Comparison of ENCODE assay signal across 9 cellular contexts in the genomic region with DNA sequence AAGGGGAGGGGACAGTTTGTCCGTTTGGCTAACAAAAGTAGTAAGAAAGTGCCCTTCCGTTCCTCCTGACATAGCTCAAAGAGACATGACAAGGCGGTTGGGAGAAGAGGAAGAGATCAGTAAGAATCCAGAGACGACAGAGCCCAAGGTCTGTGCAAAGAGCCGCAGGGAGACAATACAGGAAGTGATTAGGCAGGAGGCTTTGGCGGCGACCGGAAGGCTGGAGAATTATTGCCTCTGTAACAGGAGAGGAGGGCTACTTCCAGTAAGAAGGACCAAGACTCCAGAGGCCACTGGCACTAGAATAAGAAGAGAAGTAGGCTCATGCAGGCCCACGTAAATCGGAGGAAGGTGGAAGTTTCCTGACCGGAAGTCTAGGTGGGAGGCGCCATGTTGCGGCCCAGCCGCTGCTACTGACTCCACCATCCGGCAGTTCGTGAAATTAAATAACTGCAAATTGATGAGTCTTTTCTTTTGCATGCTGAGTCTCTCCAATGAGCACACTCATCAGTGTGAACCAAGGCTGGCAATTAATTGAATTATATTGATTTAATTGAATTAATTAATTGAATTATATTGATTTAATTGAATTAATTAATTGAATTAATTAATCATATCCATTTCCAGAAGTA. TPM values are rescaled to one million over a fixed set of nuclear protein-coding genes. Genes with fewer than 3 reads are reported as not detected.
DNase-seq lines count a peak whose midpoint lies in the region; ATAC-seq, FAIRE-seq and TF ChIP-seq lines count a peak whose summit lies in the region.
"Had no signal": no experiment of that assay in that cellular context is flagged by ENCODE, and none has a peak within 500 bp of the region (broad histone marks: within the 10 kb centered on the region; RNA-seq: fewer than 3 reads in every experiment).

No MANE protein-coding gene starts in this region.

- DNase-seq in CD8-positive, alpha-beta T cell = peak in 3 of 7 experiments; percentile 20 to 73 (median 37)
- DNase-seq in RWPE1 (ENCODE audit: low spot score) = no peak
- DNase-seq in nephron progenitor cell = peak; percentile 42
- DNase-seq in frontal cortex (ENCODE audit: low spot score in 2 of 2) = no peak
- no peak for DNase-seq in stimulated activated naive CD4-positive, alpha-beta T cell treated with Interleukin-2 at 50 U/mL for 16 hours (lab: John Stamatoyannopoulos, UW)
- DNase-seq in SW 1271 (lab: John Stamatoyannopoulos, UW) = no peak
- no peak for DNase-seq in NCI-H2029 (lab: John Stamatoyannopoulos, UW)

- peaks cover 4% of the 10 kb centered on the region for H3K4me1 ChIP-seq in CD8-positive, alpha-beta T cell (ENCODE audit: insufficient read depth, low read length)

- CTCF ChIA-PET in CD8-positive, alpha-beta T cell (lab: Charles Lee) = interaction anchor here (0.8 to 5.0 kb wide), 6 partner anchors 11 to 78 kb away, joined by 3 to 20 read pairs (median 6); no protein-coding TSS in a partner anchor
- CTCF ChIA-PET in RWPE1 (lab: Yijun Ruan, JAX) = interaction anchor here (0.6 to 1.0 kb wide), 3 partner anchors 14 to 118 kb away, joined by 3 to 7 read pairs (median 3); no protein-coding TSS in a partner anchor

- peak; percentile 36 for ATAC-seq in CD8-positive, alpha-beta T cell

- H3K4me3 ChIP-seq in CD8-positive, alpha-beta T cell (ENCODE audit: low read depth, low read length) = peak overlapping the region; percentile 40

- no peaks in the 10 kb centered on the region for H3K36me3 Mint-ChIP-seq in CD8-positive, alpha-beta T cell
- H3K36me3 Mint-ChIP-seq in brain (no peaks in the 10 kb centered on the region), nephron progenitor cell (ENCODE audit: low read depth) (peaks cover 13% of the 10 kb centered on the region)

- peak overlapping the region; percentile 72 for H3K27ac Mint-ChIP-seq in CD8-positive, alpha-beta T cell
- peak overlapping the region in 4 of 5 experiments; percentile 24 to 81 (median 58) for H3K27ac Mint-ChIP-seq in brain
- H3K27ac Mint-ChIP-seq in nephron progenitor cell = peak overlapping the region; percentile 96

- H3K4me3 Mint-ChIP-seq in CD8-positive, alpha-beta T cell = peak overlapping the region; percentile 74
- H3K4me3 Mint-ChIP-seq in brain (peak overlapping the region in 2 of 5 experiments; percentile 8 to 32), nephron progenitor cell (peak overlapping the region; percentile 49)

- FAIRE-seq in frontal cortex (lab: Jason Lieb, UNC) = no peak

- H3K27ac ChIP-seq in CD8-positive, alpha-beta T cell (ENCODE audit: low read depth, low read length) = no peak overlapping the region
- peak overlapping the region; percentile 27 for H3K27ac ChIP-seq in RWPE1
- H3K27ac ChIP-seq: KMS-11 had no signal

- POLR2A ChIA-PET in CD8-positive, alpha-beta T cell (lab: Charles Lee) = interaction anchor here (1.2 to 1.4 kb wide), 2 partner anchors 13 to 52 kb away, joined by 3 read pairs; no protein-coding TSS in a partner anchor
- POLR2A ChIA-PET in RWPE1 (lab: Yijun Ruan, JAX; ENCODE audit: low non-redundant PET) = no interaction called here

- H3K36me3 ChIP-seq in CD8-positive, alpha-beta T cell (ENCODE audit: insufficient read depth, low read length) = no peaks in the 10 kb centered on the region

- H3K27me3 ChIP-seq in CD8-positive, alpha-beta T cell (ENCODE audit: insufficient read depth, low read length) = no peaks in the 10 kb centered on the region

- H3K9me3 ChIP-seq in CD8-positive, alpha-beta T cell (ENCODE audit: low read length) = no peaks in the 10 kb centered on the region

- no peaks in the 10 kb centered on the region for H3K9me3 Mint-ChIP-seq in CD8-positive, alpha-beta T cell
- peaks cover 0 to 5% (median 0%) of the 10 kb centered on the region in 5 experiments for H3K9me3 Mint-ChIP-seq in brain
- peaks cover 12% of the 10 kb centered on the region for H3K9me3 Mint-ChIP-seq in nephron progenitor cell

- intact Hi-C loops in CD8-positive, alpha-beta T cell (cut with DNase I, micrococcal nuclease) = loop anchor here in 1 of 2 experiments (1.0 to 2.0 kb wide), 2 partner anchors 8 to 52 kb away; no protein-coding TSS in a partner anchor

- H3K4me1 Mint-ChIP-seq in CD8-positive, alpha-beta T cell (ENCODE audit: low read depth) = peaks cover 15% of the 10 kb centered on the region
- H3K4me1 Mint-ChIP-seq in brain (peaks cover 30% of the 10 kb centered on the region), nephron progenitor cell (peaks cover 55% of the 10 kb centered on the region)

- H3K27me3 Mint-ChIP-seq in CD8-positive, alpha-beta T cell (ENCODE audit: low read depth) = no peaks in the 10 kb centered on the region
- peaks cover 3% of the 10 kb centered on the region for H3K27me3 Mint-ChIP-seq in brain
- H3K27me3 Mint-ChIP-seq in nephron progenitor cell (ENCODE audit: low read depth, poor library complexity) = peaks cover 7% of the 10 kb centered on the region

- TF ChIP-seq CTCF in CD8-positive, alpha-beta T cell (IDR thresholded peaks at IDR 0.05) = no peak
- TF ChIP-seq CTCF in RWPE1 (conservative IDR thresholded peaks at IDR 0.05; ENCODE audit: low read depth) (no peak), brain (conservative IDR thresholded peaks at IDR 0.05) (no peak), nephron progenitor cell (IDR thresholded peaks at IDR 0.05) (no peak)

RNA-seq across cellular contexts. Expression of a gene that starts 9.9 kb away (rescaled TPM):
- total RNA-seq in CD8-positive, alpha-beta T cell = 10 to 100 TPM in 1 of 2 experiments, 1 to 10 TPM in 1; 9.0 to 12.4 TPM
- 29.6 TPM for polyA plus RNA-seq in brain (ENCODE audit: insufficient read depth, low read depth, low replicate concordance)
- 5.7 TPM for total RNA-seq in frontal cortex

RNA-seq across cellular contexts. Expression of a gene that starts 35.1 kb away (rescaled TPM):
- total RNA-seq in CD8-positive, alpha-beta T cell = not detected
- polyA plus RNA-seq in brain (ENCODE audit: insufficient read depth, low read depth, low replicate concordance) = not detected
- total RNA-seq in frontal cortex = not detected
